ENCODE assay signal across 11 cellular contexts in the genomic region with DNA sequence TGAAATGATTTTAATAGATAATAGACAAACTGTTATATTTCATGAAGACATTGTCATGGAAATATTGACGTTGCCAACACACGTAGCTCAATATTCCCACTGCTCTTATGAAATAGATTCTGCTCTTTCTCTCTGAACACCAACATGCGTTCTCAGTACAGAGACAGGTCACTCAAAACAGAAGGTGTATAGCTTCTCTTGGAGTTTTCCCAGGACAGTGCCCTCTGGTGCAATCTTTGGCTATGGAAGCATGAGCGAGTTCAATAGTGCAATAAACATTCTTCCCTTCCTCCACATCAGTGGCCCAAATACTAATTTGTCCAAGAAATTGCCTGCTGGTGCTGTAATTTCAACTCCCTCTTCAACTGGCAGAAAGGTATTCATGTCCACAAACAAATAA.
DNase-seq lines count a peak whose midpoint lies in the region; FAIRE-seq and TF ChIP-seq lines count a peak whose summit lies in the region.
"Had no signal": no experiment of that assay in that cellular context is flagged by ENCODE, and none has a peak within 500 bp of the region (broad histone marks: within the 10 kb centered on the region; RNA-seq: fewer than 3 reads in every experiment).

No MANE protein-coding gene starts in this region.

- in situ Hi-C loops in SK-MEL-5 (cut with HindIII; ENCODE audit: low pct_unique_long_range_greater_than_20kb, low sequenced_read_pairs) = no loop called here

- DNase-seq in HFFc6 (no peak), SK-MEL-5 (ENCODE audit: low read depth, low spot score) (peak; percentile 49), fibroblast of the conjunctiva (ENCODE audit: low read depth) (peak; percentile 13), myocyte (ENCODE audit: low read depth) (peak; percentile 7), NOMO-1 (lab: John Stamatoyannopoulos, UW; ENCODE audit: unreplicated experiment in 2 of 2) (no peak), superior temporal gyrus (ENCODE audit: extremely low spot score) (no peak), D721Med (ENCODE audit: insufficient read length, low spot score) (no peak)
- no peak for DNase-seq in activated T-cell treated with anti-CD3 and anti-CD28 coated beads, Interleukin-2, amount 50 U/mL, for 24 hours
- DNase-seq: activated T-cell treated with anti-CD3 and anti-CD28 coated beads, Interleukin-2, amount 50 U/mL, for 48 hours; CD8-positive, alpha-beta memory T cell; Kasumi-1 had no signal

- peak; percentile 26; the same call in 1 of the 2 replicates for TF ChIP-seq CTCF in HFFc6 (IDR thresholded peaks at IDR 0.05)
- no peak for TF ChIP-seq CTCF in D721Med (IDR thresholded peaks at IDR 0.05; ENCODE audit: insufficient read depth, missing control alignments)

- H3K27me3 Mint-ChIP-seq in HFFc6 (ENCODE audit: insufficient read depth) = no peaks in the 10 kb centered on the region
- H3K27me3 Mint-ChIP-seq in activated T-cell treated with anti-CD3 and anti-CD28 coated beads, Interleukin-2, amount 50 U/mL, for 24 hours = no peaks in the 10 kb centered on the region
- H3K27me3 Mint-ChIP-seq: CD8-positive, alpha-beta memory T cell had no signal

- FAIRE-seq in D721Med (lab: Jason Lieb, UNC) = no peak

- H3K4me3 Mint-ChIP-seq in HFFc6 = no peak overlapping the region
- H3K4me3 Mint-ChIP-seq in activated T-cell treated with anti-CD3 and anti-CD28 coated beads, Interleukin-2, amount 50 U/mL, for 24 hours = no peak overlapping the region
- H3K4me3 Mint-ChIP-seq: CD8-positive, alpha-beta memory T cell had no signal

- H3K4me1 Mint-ChIP-seq in HFFc6 (ENCODE audit: low read depth) = peaks cover 17% of the 10 kb centered on the region
- no peaks in the 10 kb centered on the region for H3K4me1 Mint-ChIP-seq in activated T-cell treated with anti-CD3 and anti-CD28 coated beads, Interleukin-2, amount 50 U/mL, for 24 hours (ENCODE audit: low read depth)
- H3K4me1 Mint-ChIP-seq: CD8-positive, alpha-beta memory T cell had no signal

- no peak overlapping the region for H3K27ac Mint-ChIP-seq in HFFc6
- H3K27ac Mint-ChIP-seq in activated T-cell treated with anti-CD3 and anti-CD28 coated beads, Interleukin-2, amount 50 U/mL, for 24 hours = no peak overlapping the region
- H3K27ac Mint-ChIP-seq: CD8-positive, alpha-beta memory T cell had no signal

- no peaks in the 10 kb centered on the region for H3K9me3 Mint-ChIP-seq in HFFc6
- H3K9me3 Mint-ChIP-seq in activated T-cell treated with anti-CD3 and anti-CD28 coated beads, Interleukin-2, amount 50 U/mL, for 24 hours = no peaks in the 10 kb centered on the region

- H3K36me3 Mint-ChIP-seq in HFFc6 (ENCODE audit: low read depth) = no peaks in the 10 kb centered on the region
- H3K36me3 Mint-ChIP-seq in activated T-cell treated with anti-CD3 and anti-CD28 coated beads, Interleukin-2, amount 50 U/mL, for 24 hours (ENCODE audit: low read depth) = no peaks in the 10 kb centered on the region
- H3K36me3 Mint-ChIP-seq: CD8-positive, alpha-beta memory T cell had no signal

Comparison
In these comparisons a context has a peak if more than half of its experiments do, and no peak if none do; other contexts are left out.
1. DNase-seq: peak in SK-MEL-5 (single experiment), fibroblast of the conjunctiva (single experiment) and myocyte (single experiment); none in HFFc6 (single experiment), activated T-cell treated with anti-CD3 and anti-CD28 coated beads, Interleukin-2, amount 50 U/mL, for 24 hours (single experiment), NOMO-1 (0 of 2), superior temporal gyrus (single experiment) and D721Med (single experiment).